Comparison of ENCODE assay signal across 8 cellular contexts in the genomic region with DNA sequence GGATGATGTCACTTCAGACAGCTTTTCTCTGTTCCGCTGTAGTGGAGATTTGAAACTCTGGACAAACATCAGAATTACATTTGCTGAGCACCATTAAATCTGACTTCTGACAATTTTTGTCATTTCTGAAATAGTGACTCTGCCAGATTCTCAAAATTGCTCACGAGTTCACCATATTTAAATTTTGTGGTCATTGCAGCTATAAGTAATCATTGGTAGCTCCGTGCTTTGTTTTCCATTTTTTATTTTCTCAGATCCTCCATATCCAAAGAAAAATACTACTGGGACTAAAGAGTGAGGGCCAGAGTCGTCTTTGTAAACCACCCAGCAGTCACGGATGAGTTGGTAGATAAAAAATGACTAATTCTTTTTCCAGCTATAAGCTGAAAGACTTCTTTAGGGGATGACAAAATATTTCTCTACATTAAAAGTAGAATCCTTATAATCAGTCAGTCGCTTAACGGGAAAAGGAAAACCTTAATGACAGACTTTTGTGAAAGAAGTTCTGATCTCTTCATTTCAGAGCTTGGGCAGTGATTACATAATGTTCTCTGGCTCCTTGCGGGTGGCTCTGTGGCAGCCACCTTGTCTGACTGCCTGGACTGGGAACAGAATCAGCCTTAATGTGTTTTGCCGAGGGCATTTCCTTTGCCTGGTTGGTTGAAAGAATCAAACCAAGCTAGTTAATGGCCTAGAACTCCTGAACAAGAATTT. TPM values are rescaled to one million over a fixed set of nuclear protein-coding genes. Genes with fewer than 3 reads are reported as not detected.
DNase-seq lines count a peak whose midpoint lies in the region; ATAC-seq, FAIRE-seq and TF ChIP-seq lines count a peak whose summit lies in the region.

No MANE protein-coding gene starts in this region.

- no peaks in the 10 kb centered on the region for H3K9me3 ChIP-seq in thyroid gland

- ATAC-seq in HG02678 (IDR thresholded peaks at IDR 0.05; ENCODE audit: unreplicated experiment), result peak; percentile 56

- WGBS in thyroid gland, 2 donors, result 5 to 6% methylated on average over 9 of the region's 9 CpGs

- peaks cover 35% of the 10 kb centered on the region for H3K4me1 Mint-ChIP-seq in activated CD4-positive, alpha-beta T cell treated with anti-CD3 and anti-CD28 coated beads, Interleukin-2, amount 10 ng/mL, durations not matched to agents 24 days and 14 days

- peaks cover 16 to 33% of the 10 kb centered on the region in 2 donors for H3K4me1 ChIP-seq in thyroid gland

- FAIRE-seq in RCC 7860 (lab: Jason Lieb, UNC), result peak; percentile 87

- H3K27me3 ChIP-seq in thyroid gland, result no peaks in the 10 kb centered on the region

- H3K36me3 Mint-ChIP-seq in activated CD4-positive, alpha-beta T cell treated with anti-CD3 and anti-CD28 coated beads, Interleukin-2, amount 10 ng/mL, durations not matched to agents 24 days and 14 days (ENCODE audit: low read depth), result peaks cover 22% of the 10 kb centered on the region

- no peaks in the 10 kb centered on the region for H3K9me3 Mint-ChIP-seq in activated CD4-positive, alpha-beta T cell treated with anti-CD3 and anti-CD28 coated beads, Interleukin-2, amount 10 ng/mL, durations not matched to agents 24 days and 14 days

- TF ChIP-seq CTCF in thyroid gland (IDR thresholded peaks at IDR 0.05), result peak in 1 of 6 experiments; percentile 10

- H3K27ac Mint-ChIP-seq in activated CD4-positive, alpha-beta T cell treated with anti-CD3 and anti-CD28 coated beads, Interleukin-2, amount 10 ng/mL, durations not matched to agents 24 days and 14 days, result peak overlapping the region; percentile 55

- intact Hi-C loops in activated CD4-positive, alpha-beta T cell treated with anti-CD3 and anti-CD28 coated beads, Interleukin-2, amount 10 ng/mL, durations not matched to agents 24 days and 14 days (cut with micrococcal nuclease), result loop anchor here (1.0 to 10.0 kb wide), 4 partner anchors 14 to 347 kb away; no protein-coding TSS in a partner anchor
- intact Hi-C loops in thyroid gland (cut with DNase I), result loop anchor here (5.0 to 10.0 kb wide), 2 partner anchors 67 to 350 kb away; a partner anchor contains a TSS

- H3K4me3 ChIP-seq in thyroid gland (replicated peaks in 1 of 3), result peak overlapping the region in 2 of 3 donors; percentile 16 to 99

- peak overlapping the region; percentile 61 for H3K4me3 Mint-ChIP-seq in activated CD4-positive, alpha-beta T cell treated with anti-CD3 and anti-CD28 coated beads, Interleukin-2, amount 10 ng/mL, durations not matched to agents 24 days and 14 days

- H3K27ac ChIP-seq in thyroid gland, result peak overlapping the region; percentile 99 to 100 (median 100)

- TF ChIP-seq POLR2A in thyroid gland (IDR thresholded peaks at IDR 0.05), result peak in 1 of 2 donors; percentile 78

- peak; percentile 41 for DNase-seq in activated CD4-positive, alpha-beta T cell treated with anti-CD3 and anti-CD28 coated beads, Interleukin-2, amount 10 ng/mL, durations not matched to agents 24 days and 14 days
- no peak for DNase-seq in activated CD4-positive, alpha-beta T cell treated with anti-CD3 and anti-CD28 coated beads for 1 hour
- DNase-seq in RCC 7860 (ENCODE audit: low spot score), result peak; percentile 64
- DNase-seq in dermis blood vessel endothelial cell, result peak; percentile 54
- peak; percentile 81 for DNase-seq in medulla oblongata (ENCODE audit: extremely low spot score)
- DNase-seq in thyroid gland, result peak; percentile 63
- DNase-seq in stimulated activated CD4-positive, alpha-beta T cell treated with anti-CD3 and anti-CD28 coated beads, Interleukin-4, amount 100 ng/mL, for 1 hour, result no peak

- no peaks in the 10 kb centered on the region for H3K36me3 ChIP-seq in thyroid gland

- H3K27me3 Mint-ChIP-seq in activated CD4-positive, alpha-beta T cell treated with anti-CD3 and anti-CD28 coated beads, Interleukin-2, amount 10 ng/mL, durations not matched to agents 24 days and 14 days, result peaks cover 14% of the 10 kb centered on the region

RNA-seq across cellular contexts. Expression of a gene that starts 2.3 kb away (rescaled TPM):
- total RNA-seq in activated CD4-positive, alpha-beta T cell treated with anti-CD3 and anti-CD28 coated beads, Interleukin-2, amount 10 ng/mL, durations not matched to agents 24 days and 14 days, result 51.7 and 53.1 TPM in 2 replicates
- total RNA-seq in dermis blood vessel endothelial cell (327 and 538 TPM in 2 replicates), thyroid gland (100 to 1,000 TPM; 550 to 716 (median 624) TPM)

Comparison
In these comparisons a context has a peak if more than half of its experiments do, and no peak if none do; other contexts are left out.
1. DNase-seq: peak in activated CD4-positive, alpha-beta T cell treated with anti-CD3 and anti-CD28 coated beads, Interleukin-2, amount 10 ng/mL, durations not matched to agents 24 days and 14 days (single experiment), RCC 7860 (single experiment), dermis blood vessel endothelial cell (single experiment), medulla oblongata (single experiment) and thyroid gland (2 of 2); none in activated CD4-positive, alpha-beta T cell treated with anti-CD3 and anti-CD28 coated beads for 1 hour (single experiment) and stimulated activated CD4-positive, alpha-beta T cell treated with anti-CD3 and anti-CD28 coated beads, Interleukin-4, amount 100 ng/mL, for 1 hour (single experiment).